Comparison of ENCODE assay signal across 9 cellular contexts in genomic region chr9:127769985-127770904, GRCh38. TPM values are rescaled to one million over a fixed set of nuclear protein-coding genes. Genes with fewer than 3 reads are reported as not detected.
A peak's percentile ranks its signal among the peaks of the same experiment; 100 is the strongest.
DNase-seq lines count a peak whose midpoint lies in the region; ATAC-seq and TF ChIP-seq lines count a peak whose summit lies in the region.
"Had no signal": no experiment of that assay in that cellular context is flagged by ENCODE, and none has a peak within 500 bp of the region (broad histone marks: within the 10 kb centered on the region; RNA-seq: fewer than 3 reads in every experiment).

No MANE protein-coding gene starts in this region.

- intact Hi-C loops in sigmoid colon (cut with DNase I), result no loop called here

- no peak overlapping the region for H3K9ac ChIP-seq in SK-N-MC (ENCODE audit: insufficient read length)

- H3K36me3 ChIP-seq in SK-N-MC (ENCODE audit: insufficient read depth, low read length) (no peaks in the 10 kb centered on the region), sigmoid colon (no peaks in the 10 kb centered on the region)

- ATAC-seq in GM21717 (IDR thresholded peaks at IDR 0.05; ENCODE audit: unreplicated experiment), result peak; percentile 1
- ATAC-seq in GM18858 (IDR thresholded peaks at IDR 0.05; ENCODE audit: unreplicated experiment), result no peak

- 54 to 60% methylated on average over 6 of the region's 6 CpGs for WGBS in sigmoid colon, 2 donors

- TF ChIP-seq POLR2A in sigmoid colon (IDR thresholded peaks at IDR 0.05), result no peak

- TF ChIP-seq CTCF in foreskin fibroblast (IDR thresholded peaks at IDR 0.05; ENCODE audit: low read depth, low read length) (no peak), sigmoid colon (IDR thresholded peaks at IDR 0.05) (no peak)

- no peaks in the 10 kb centered on the region for H3K27me3 ChIP-seq in sigmoid colon

- H3K4me3 ChIP-seq in SK-N-MC, result peak overlapping the region; percentile 75
- H3K4me3 ChIP-seq in foreskin fibroblast (ENCODE audit: low read depth in 1 of 2, low read length in 2 of 2), result peak overlapping the region; percentile 50 to 54
- H3K4me3 ChIP-seq in sigmoid colon, result peak overlapping the region; percentile 27 to 57 (median 53)

- H3K9me3 ChIP-seq in SK-N-MC (ENCODE audit: low read depth, low read length), result no peaks in the 10 kb centered on the region
- H3K9me3 ChIP-seq in sigmoid colon, result no peaks in the 10 kb centered on the region

- H3K4me1 ChIP-seq in sigmoid colon, result peaks cover 0 to 12% (median 9%) of the 10 kb centered on the region in 4 donors

- DNase-seq in SK-N-MC (ENCODE audit: low read depth, low spot score), result no peak
- DNase-seq in foreskin fibroblast, result no peak
- no peak for DNase-seq in sigmoid colon
- DNase-seq in NCI-H187 treated with DMSO at 0.1 percent for 48 hours (lab: John Stamatoyannopoulos, UW), result no peak
- no peak for DNase-seq in NCI-H146 (lab: John Stamatoyannopoulos, UW)
- DNase-seq in NCI-H1048 (lab: John Stamatoyannopoulos, UW), result no peak

- H3K27ac ChIP-seq in SK-N-MC (no peak overlapping the region), sigmoid colon (peak overlapping the region; percentile 56 to 69 (median 63))
- H3K27ac ChIP-seq: epithelial cell of prostate had no signal

- no peak for TF ChIP-seq EP300 in sigmoid colon (IDR thresholded peaks at IDR 0.05)

RNA-seq across cellular contexts. Expression of gene SH2D3C, which starts 8.2 kb away (rescaled TPM):
- total RNA-seq in sigmoid colon, result 1 to 10 TPM; 3.1 to 7.2 (median 4.9) TPM
- polyA plus RNA-seq in sigmoid colon, result 10 to 100 TPM in 1 of 3 donors, 1 to 10 TPM in 2; 1.4 to 11.3 (median 6.6) TPM

RNA-seq across cellular contexts. Expression of gene CDK9, which starts 15.6 kb away (rescaled TPM):
- 10 to 100 TPM; 44.9 to 77.2 (median 51.8) TPM for total RNA-seq in sigmoid colon
- 10 to 100 TPM; 28.9 to 47.2 (median 32.4) TPM for polyA plus RNA-seq in sigmoid colon

RNA-seq across cellular contexts. Expression of gene FPGS, which starts 32.4 kb away (rescaled TPM):
- total RNA-seq in sigmoid colon, result 10 to 100 TPM; 32.1 to 47.9 (median 35.8) TPM
- polyA plus RNA-seq in sigmoid colon, result 10 to 100 TPM in 2 of 3 donors, 1 to 10 TPM in 1; 9.2 to 51.3 (median 16.8) TPM

RNA-seq across cellular contexts. Expression of gene TOR2A, which starts 35.2 kb away (rescaled TPM):
- 10 to 100 TPM in 1 of 4 donors, 1 to 10 TPM in 3; 6.1 to 10.4 (median 7.9) TPM for total RNA-seq in sigmoid colon
- 10 to 100 TPM; 12.6 to 26.4 (median 15.7) TPM for polyA plus RNA-seq in sigmoid colon

RNA-seq across cellular contexts. Expression of gene TTC16, which starts 54.4 kb away (rescaled TPM):
- not detected for total RNA-seq in sigmoid colon
- under 1 TPM in 1 of 3 donors, not detected in 2; 0.15 TPM for polyA plus RNA-seq in sigmoid colon
